10 cellular contexts compared by ENCODE assay signal in genomic region chr10:79027147-79028055, GRCh38. TPM values are rescaled to one million over a fixed set of nuclear protein-coding genes. Genes with fewer than 3 reads are reported as not detected.
A peak's percentile ranks its signal among the peaks of the same experiment; 100 is the strongest.
DNase-seq lines count a peak whose midpoint lies in the region; ATAC-seq and TF ChIP-seq lines count a peak whose summit lies in the region.
"Had no signal": no experiment of that assay in that cellular context is flagged by ENCODE, and none has a peak within 500 bp of the region (broad histone marks: within the 10 kb centered on the region; RNA-seq: fewer than 3 reads in every experiment).

No MANE protein-coding gene starts in this region.

- H3K36me3 Mint-ChIP-seq in activated naive CD8-positive, alpha-beta T cell treated with anti-CD3 and anti-CD28 coated beads, Interleukin-2, amount 10 ng/mL, durations not matched to agents 7 days and 5 days: no peaks in the 10 kb centered on the region

- H3K4me3 ChIP-seq in breast epithelium: no peak overlapping the region
- H3K4me3 ChIP-seq: uterus had no signal

- H3K27me3 Mint-ChIP-seq in activated naive CD8-positive, alpha-beta T cell treated with anti-CD3 and anti-CD28 coated beads, Interleukin-2, amount 10 ng/mL, durations not matched to agents 7 days and 5 days: peaks cover 12% of the 10 kb centered on the region

- H3K9me3 ChIP-seq in breast epithelium: no peaks in the 10 kb centered on the region
- H3K9me3 ChIP-seq: uterus had no signal

- H3K4me3 Mint-ChIP-seq in activated naive CD8-positive, alpha-beta T cell treated with anti-CD3 and anti-CD28 coated beads, Interleukin-2, amount 10 ng/mL, durations not matched to agents 7 days and 5 days: peak overlapping the region; percentile 6

- ATAC-seq in activated naive CD8-positive, alpha-beta T cell treated with anti-CD3 and anti-CD28 coated beads, Interleukin-2, amount 10 ng/mL, durations not matched to agents 7 days and 5 days (ENCODE audit: low read depth): peak; percentile 65
- ATAC-seq in sciatic nerve: no peak
- ATAC-seq: left lobe of liver had no signal

- H3K4me1 ChIP-seq in breast epithelium: no peaks in the 10 kb centered on the region
- H3K4me1 ChIP-seq: uterus had no signal

- H3K27ac ChIP-seq in breast epithelium: no peak overlapping the region
- H3K27ac ChIP-seq: epithelial cell of prostate, uterus had no signal

- no peaks in the 10 kb centered on the region for H3K36me3 ChIP-seq in breast epithelium
- H3K36me3 ChIP-seq: uterus had no signal

- peaks cover 24% of the 10 kb centered on the region for H3K4me1 Mint-ChIP-seq in activated naive CD8-positive, alpha-beta T cell treated with anti-CD3 and anti-CD28 coated beads, Interleukin-2, amount 10 ng/mL, durations not matched to agents 7 days and 5 days

- TF ChIP-seq CTCF in breast epithelium (IDR thresholded peaks at IDR 0.05): no peak

- no peak overlapping the region for H3K27ac Mint-ChIP-seq in activated naive CD8-positive, alpha-beta T cell treated with anti-CD3 and anti-CD28 coated beads, Interleukin-2, amount 10 ng/mL, durations not matched to agents 7 days and 5 days

- TF ChIP-seq POLR2A in breast epithelium (IDR thresholded peaks at IDR 0.05): no peak

- no peaks in the 10 kb centered on the region for H3K9me3 Mint-ChIP-seq in activated naive CD8-positive, alpha-beta T cell treated with anti-CD3 and anti-CD28 coated beads, Interleukin-2, amount 10 ng/mL, durations not matched to agents 7 days and 5 days

- DNase-seq in DMS79 treated with DMSO at 0.1 percent for 48 hours (lab: John Stamatoyannopoulos, UW): peak; percentile 17
- DNase-seq in NCI-H2196 treated with DMSO at 0.1 percent for 48 hours (lab: John Stamatoyannopoulos, UW; ENCODE audit: unreplicated experiment): peak; percentile 45
- peak; percentile 45 for DNase-seq in activated naive CD8-positive, alpha-beta T cell treated with anti-CD3 and anti-CD28 coated beads, Interleukin-2, amount 10 ng/mL, durations not matched to agents 7 days and 5 days
- DNase-seq in sciatic nerve (ENCODE audit: low spot score): peak; percentile 50
- no peak for DNase-seq in breast epithelium (ENCODE audit: low spot score in 2 of 2)
- DNase-seq in NCI-H2227 treated with DMSO at 0.1 percent for 48 hours (lab: John Stamatoyannopoulos, UW): no peak
- DNase-seq in T-helper 1 cell: no peak

- intact Hi-C loops in sciatic nerve (cut with DNase I): no loop called here
- intact Hi-C loops in breast epithelium (cut with DNase I; ENCODE audit: low total_unique reads): no loop called here

- POLR2A ChIA-PET in activated naive CD8-positive, alpha-beta T cell treated with anti-CD3 and anti-CD28 coated beads, Interleukin-2, amount 10 ng/mL, durations not matched to agents 7 days and 5 days (lab: Charles Lee): no interaction called here

- no peaks in the 10 kb centered on the region for H3K27me3 ChIP-seq in breast epithelium
- H3K27me3 ChIP-seq: uterus had no signal

RNA-seq across cellular contexts. Expression of gene ZMIZ1, which starts 41.4 kb away (rescaled TPM):
- total RNA-seq in activated naive CD8-positive, alpha-beta T cell treated with anti-CD3 and anti-CD28 coated beads, Interleukin-2, amount 10 ng/mL, durations not matched to agents 7 days and 5 days: 10 to 100 TPM; 28.8 to 29.3 TPM
- total RNA-seq in sciatic nerve (96.7 TPM), breast epithelium (10 to 100 TPM; 34.4 to 63.7 (median 39.8) TPM)

Comparison
In these comparisons a context has a peak if more than half of its experiments do, and no peak if none do; other contexts are left out.
1. DNase-seq: peak in DMS79 treated with DMSO at 0.1 percent for 48 hours (single experiment), NCI-H2196 treated with DMSO at 0.1 percent for 48 hours (single experiment), activated naive CD8-positive, alpha-beta T cell treated with anti-CD3 and anti-CD28 coated beads, Interleukin-2, amount 10 ng/mL, durations not matched to agents 7 days and 5 days (single experiment) and sciatic nerve (single experiment); none in breast epithelium (0 of 2), NCI-H2227 treated with DMSO at 0.1 percent for 48 hours (single experiment) and T-helper 1 cell (0 of 5).